In the genomic region with DNA sequence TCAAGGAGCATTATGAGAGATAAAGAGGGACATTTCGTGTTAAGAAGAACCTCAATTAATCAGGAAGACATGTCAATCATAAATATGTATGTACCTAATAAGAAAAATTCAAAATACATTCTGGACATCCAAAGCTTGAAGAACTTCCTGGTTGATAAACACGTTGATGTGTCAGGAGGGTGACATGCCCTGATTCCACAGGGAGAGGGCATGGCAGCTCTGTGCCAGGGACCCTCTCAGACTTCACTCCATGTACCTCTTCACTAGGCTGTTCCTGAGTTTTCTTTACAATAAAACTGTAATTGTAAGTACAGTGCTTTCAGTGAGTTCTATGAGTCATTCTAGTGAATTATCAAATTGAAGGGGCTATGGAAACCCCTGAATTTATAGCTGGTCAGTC, we compare ENCODE assay signal across 18 cellular contexts.
A peak's percentile ranks its signal among the peaks of the same experiment; 100 is the strongest.
DNase-seq lines count a peak whose midpoint lies in the region; ATAC-seq and TF ChIP-seq lines count a peak whose summit lies in the region.
"Had no signal": no experiment of that assay in that cellular context is flagged by ENCODE, and none has a peak within 500 bp of the region (broad histone marks: within the 10 kb centered on the region; RNA-seq: fewer than 3 reads in every experiment).

No MANE protein-coding gene starts in this region.

- TF ChIP-seq CTCF in heart right ventricle (IDR thresholded peaks at IDR 0.05) (no peak), Panc1 (IDR thresholded peaks at IDR 0.05) (0 out of 2 replicates have a peak, but pooled peaks have one; percentile 7)

- ATAC-seq in Right ventricle myocardium inferior (no peak), heart right ventricle (no peak), Panc1 (no peak), HG02970 (IDR thresholded peaks at IDR 0.05; ENCODE audit: low FRiP score, unreplicated experiment) (no peak), HG03045 (IDR thresholded peaks at IDR 0.05; ENCODE audit: unreplicated experiment) (no peak)
- ATAC-seq: HepG2 had no signal

- H3K4me1 ChIP-seq in heart right ventricle (no peaks in the 10 kb centered on the region), Panc1 (ENCODE audit: control insufficient read depth, insufficient read depth, low read length) (no peaks in the 10 kb centered on the region)
- H3K4me1 ChIP-seq: BLaER1 treated with 17β-estradiol and CSF1 and Interleukin-3, amounts not matched to agents 10 nM and 100 nM had no signal

- H3K27me3 Mint-ChIP-seq in activated T-helper 1 cell treated with anti-CD3 and anti-CD28 coated beads, Interleukin-12 subunit alpha, Interleukin-12 subunit beta, Interleukin-2, Interleukin-4 antibody, amounts not matched to agents 30 ng/mL and 10 ng/mL and 1 ng/mL, durations not matched to agents 14 hours and 24 hours and 36 hours (ENCODE audit: insufficient read depth): peaks cover 3% of the 10 kb centered on the region

- no peak overlapping the region for H3K27ac Mint-ChIP-seq in activated T-helper 1 cell treated with anti-CD3 and anti-CD28 coated beads, Interleukin-12 subunit alpha, Interleukin-12 subunit beta, Interleukin-2, Interleukin-4 antibody, amounts not matched to agents 30 ng/mL and 10 ng/mL and 1 ng/mL, durations not matched to agents 14 hours and 24 hours and 36 hours
- H3K27ac Mint-ChIP-seq: CD4-positive, CD25-positive, alpha-beta regulatory T cell had no signal

- POLR2A ChIA-PET in Panc1 (lab: Charles Lee): no interaction called here

- no peaks in the 10 kb centered on the region for H3K9me3 Mint-ChIP-seq in activated T-helper 1 cell treated with anti-CD3 and anti-CD28 coated beads, Interleukin-12 subunit alpha, Interleukin-12 subunit beta, Interleukin-2, Interleukin-4 antibody, amounts not matched to agents 30 ng/mL and 10 ng/mL and 1 ng/mL, durations not matched to agents 14 hours and 24 hours and 36 hours

- in situ Hi-C loops in Panc1 (cut with HindIII; ENCODE audit: low pct_unique_long_range_greater_than_20kb, low sequenced_read_pairs): no loop called here

- H3K4me3 ChIP-seq in heart right ventricle (no peak overlapping the region), Panc1 (ENCODE audit: low read depth in 2 of 2, low read length in 2 of 2) (no peak overlapping the region)
- H3K4me3 ChIP-seq: BLaER1 treated with 17β-estradiol and CSF1 and Interleukin-3, amounts not matched to agents 10 nM and 100 nM had no signal

- no peaks in the 10 kb centered on the region for H3K36me3 Mint-ChIP-seq in activated T-helper 1 cell treated with anti-CD3 and anti-CD28 coated beads, Interleukin-12 subunit alpha, Interleukin-12 subunit beta, Interleukin-2, Interleukin-4 antibody, amounts not matched to agents 30 ng/mL and 10 ng/mL and 1 ng/mL, durations not matched to agents 14 hours and 24 hours and 36 hours (ENCODE audit: low read depth)
- H3K36me3 Mint-ChIP-seq: CD4-positive, CD25-positive, alpha-beta regulatory T cell had no signal

- H3K4me3 Mint-ChIP-seq in activated T-helper 1 cell treated with anti-CD3 and anti-CD28 coated beads, Interleukin-12 subunit alpha, Interleukin-12 subunit beta, Interleukin-2, Interleukin-4 antibody, amounts not matched to agents 30 ng/mL and 10 ng/mL and 1 ng/mL, durations not matched to agents 14 hours and 24 hours and 36 hours: no peak overlapping the region
- H3K4me3 Mint-ChIP-seq: CD4-positive, CD25-positive, alpha-beta regulatory T cell had no signal

- intact Hi-C loops in Right ventricle myocardium inferior (cut with DNase I) (no loop called here), heart right ventricle (cut with DNase I) (no loop called here), Panc1 (cut with micrococcal nuclease; ENCODE audit: unreplicated experiment) (no loop called here)
- intact Hi-C loops in activated T-helper 1 cell treated with anti-CD3 and anti-CD28 coated beads, Interleukin-12 subunit alpha, Interleukin-12 subunit beta, Interleukin-2, Interleukin-4 antibody, amounts not matched to agents 30 ng/mL and 10 ng/mL and 1 ng/mL, durations not matched to agents 14 hours and 24 hours and 36 hours (cut with micrococcal nuclease): no loop called here

- H3K27ac ChIP-seq in heart right ventricle (no peak overlapping the region), Panc1 (ENCODE audit: low read length) (no peak overlapping the region)
- H3K27ac ChIP-seq: BLaER1 treated with 17β-estradiol and CSF1 and Interleukin-3, amounts not matched to agents 10 nM and 100 nM had no signal

- peak; percentile 1 for DNase-seq in NCI-H1092 (lab: John Stamatoyannopoulos, UW)
- DNase-seq in NCI-H1092 treated with DMSO at 0.1 percent for 48 hours (lab: John Stamatoyannopoulos, UW): no peak
- DNase-seq in Right ventricle myocardium inferior (ENCODE audit: missing footprints): peak; percentile 34
- no peak for DNase-seq in heart right ventricle
- DNase-seq in Panc1 (ENCODE audit: low read depth, low spot score): no peak
- no peak for DNase-seq in activated T-helper 1 cell treated with anti-CD3 and anti-CD28 coated beads, Interleukin-12 subunit alpha, Interleukin-12 subunit beta, Interleukin-2, Interleukin-4 antibody, amounts not matched to agents 30 ng/mL and 10 ng/mL and 1 ng/mL, durations not matched to agents 14 hours and 24 hours and 36 hours (ENCODE audit: low spot score)
- DNase-seq: 8988T; ACHN; CD4-positive, CD25-positive, alpha-beta regulatory T cell; DMS 273 treated with DMSO at 0.1 percent for 48 hours; DMS79 treated with DMSO at 0.1 percent for 48 hours; GDM1; GOT3; HCEC 1CT had no signal

- H3K4me1 Mint-ChIP-seq in activated T-helper 1 cell treated with anti-CD3 and anti-CD28 coated beads, Interleukin-12 subunit alpha, Interleukin-12 subunit beta, Interleukin-2, Interleukin-4 antibody, amounts not matched to agents 30 ng/mL and 10 ng/mL and 1 ng/mL, durations not matched to agents 14 hours and 24 hours and 36 hours (ENCODE audit: low read depth): no peaks in the 10 kb centered on the region
- H3K4me1 Mint-ChIP-seq: CD4-positive, CD25-positive, alpha-beta regulatory T cell had no signal

- no peaks in the 10 kb centered on the region for H3K9me3 ChIP-seq in heart right ventricle
- no peaks in the 10 kb centered on the region for H3K9me3 ChIP-seq in Panc1 (ENCODE audit: control insufficient read depth, insufficient read depth, low read depth, low read length)
- H3K9me3 ChIP-seq: BLaER1 treated with 17β-estradiol and CSF1 and Interleukin-3, amounts not matched to agents 10 nM and 100 nM had no signal

- 36 to 38% methylated on average over 2 of the region's 2 CpGs for WGBS in heart right ventricle, 2 donors

- no TSS peak for BruUV-seq in Panc1 (replicated peaks; lab: Mats Ljungman, UMichigan)

- CTCF ChIA-PET in Panc1 (lab: Charles Lee): no interaction called here

- H3K36me3 ChIP-seq in heart right ventricle: no peaks in the 10 kb centered on the region
- no peaks in the 10 kb centered on the region for H3K36me3 ChIP-seq in Panc1 (ENCODE audit: control insufficient read depth, insufficient read depth, low read length)
- H3K36me3 ChIP-seq: BLaER1 treated with 17β-estradiol and CSF1 and Interleukin-3, amounts not matched to agents 10 nM and 100 nM had no signal

- H3K27me3 ChIP-seq in heart right ventricle: no peaks in the 10 kb centered on the region
- H3K27me3 ChIP-seq in Panc1 (ENCODE audit: control insufficient read depth, insufficient read depth, low read length): no peaks in the 10 kb centered on the region; the same call in 1 of the 2 replicates
- H3K27me3 ChIP-seq: BLaER1 treated with 17β-estradiol and CSF1 and Interleukin-3, amounts not matched to agents 10 nM and 100 nM had no signal

Comparison
In these comparisons a context has a peak if more than half of its experiments do, and no peak if none do; other contexts are left out.
1. DNase-seq: peak in NCI-H1092 (single experiment) and Right ventricle myocardium inferior (single experiment); none in NCI-H1092 treated with DMSO at 0.1 percent for 48 hours (single experiment), heart right ventricle (0 of 2), Panc1 (single experiment) and activated T-helper 1 cell treated with anti-CD3 and anti-CD28 coated beads, Interleukin-12 subunit alpha, Interleukin-12 subunit beta, Interleukin-2, Interleukin-4 antibody, amounts not matched to agents 30 ng/mL and 10 ng/mL and 1 ng/mL, durations not matched to agents 14 hours and 24 hours and 36 hours (single experiment).